Comparison of ENCODE assay signal across 20 cellular contexts in genomic region chr4:62814510-62815047, GRCh38.
DNase-seq lines count a peak whose midpoint lies in the region; ATAC-seq and TF ChIP-seq lines count a peak whose summit lies in the region.
"Had no signal": no experiment of that assay in that cellular context is flagged by ENCODE, and none has a peak within 500 bp of the region (broad histone marks: within the 10 kb centered on the region; RNA-seq: fewer than 3 reads in every experiment).

No MANE protein-coding gene starts in this region.

- DNase-seq in CMK (ENCODE audit: low read depth) (peak; percentile 2), KBM-7 (peak; percentile 18), SIG-M5 treated with dmso at 0.1 percent for 504 hours (lab: John Stamatoyannopoulos, UW; ENCODE audit: unreplicated experiment) (peak; percentile 78), globus pallidus (ENCODE audit: low spot score) (peak; percentile 8), mucosa of descending colon (no peak), cortex of kidney (lab: John Stamatoyannopoulos, UW) (no peak)
- DNase-seq in activated CD8-positive, alpha-beta memory T cell treated with anti-CD3 and anti-CD28 coated beads, Interleukin-2, amount 50 U/mL, for 4 hours: no peak
- DNase-seq: activated CD8-positive, alpha-beta memory T cell treated with anti-CD3 and anti-CD28 coated beads for 24 hours; activated T-cell treated with anti-CD3 and anti-CD28 coated beads, Interleukin-2, amount 50 U/mL, for 72 hours; aorta; DMS53; erythroblast; NCI-H1092 treated with DMSO at 0.1 percent for 48 hours; NCI-H510A treated with DMSO at 0.1 percent for 48 hours; stimulated activated CD4-positive, alpha-beta T cell treated with anti-CD3 and anti-CD28 coated beads, Interleukin-2, amount 100 ng/mL, for 24 hours; stimulated activated naive CD4-positive, alpha-beta T cell treated with Interleukin-2 at 50 U/mL for 16 hours; thyroid gland had no signal

- TF ChIP-seq CTCF in mucosa of descending colon (IDR thresholded peaks at IDR 0.05): no peak

- H3K4me1 ChIP-seq in mucosa of descending colon (ENCODE audit: low read depth): no peaks in the 10 kb centered on the region
- H3K4me1 ChIP-seq: SJSA1, thyroid gland had no signal

- H3K9me3 ChIP-seq in mucosa of descending colon: no peaks in the 10 kb centered on the region
- H3K9me3 ChIP-seq: SJSA1, thyroid gland had no signal

- H3K36me3 ChIP-seq in mucosa of descending colon (ENCODE audit: low read depth): no peaks in the 10 kb centered on the region
- H3K36me3 ChIP-seq: SJSA1, thyroid gland had no signal

- no peak overlapping the region for H3K4me3 ChIP-seq in mucosa of descending colon
- H3K4me3 ChIP-seq: SJSA1, thyroid gland had no signal

- ATAC-seq in GM19328 (IDR thresholded peaks at IDR 0.05; ENCODE audit: unreplicated experiment) (no peak), mucosa of descending colon (no peak)
- ATAC-seq: activated T-cell treated with anti-CD3 and anti-CD28 coated beads, Interleukin-2, amount 50 U/mL, for 72 hours; natural killer cell treated with Interleukin-12 subunit alpha and Interleukin-12 subunit beta and Interleukin-15 and Interleukin-18, amount 100 ng/mL, for 72 hours had no signal

- in situ Hi-C loops in KBM-7 (cut with MboI; ENCODE audit: low pct_unique_long_range_greater_than_20kb, low sequenced_read_pairs): no loop called here

- intact Hi-C loops in mucosa of descending colon (cut with DNase I, micrococcal nuclease): no loop called here

Comparison
In these comparisons a context has a peak if more than half of its experiments do, and no peak if none do; other contexts are left out.
1. DNase-seq: peak in CMK (single experiment), KBM-7 (single experiment), SIG-M5 treated with dmso at 0.1 percent for 504 hours (single experiment) and globus pallidus (single experiment); none in activated CD8-positive, alpha-beta memory T cell treated with anti-CD3 and anti-CD28 coated beads, Interleukin-2, amount 50 U/mL, for 4 hours (single experiment), mucosa of descending colon (0 of 3) and cortex of kidney (single experiment).